Comparison of ENCODE assay signal across 25 cellular contexts in genomic region chr13:105928901-105929300, GRCh38.
DNase-seq lines count a peak whose midpoint lies in the region; FAIRE-seq and TF ChIP-seq lines count a peak whose summit lies in the region.
"Had no signal": no experiment of that assay in that cellular context is flagged by ENCODE, and none has a peak within 500 bp of the region (broad histone marks: within the 10 kb centered on the region; RNA-seq: fewer than 3 reads in every experiment).

No MANE protein-coding gene starts in this region.

- WGBS in neuronal stem cell (ENCODE audit: extremely low coverage in 2 of 2, insufficient read length in 2 of 2, insufficient replicate concordance in 1 of 2), 2 donors, result no CpG with 5 or more reads among the region's 4 CpGs
- WGBS in endodermal cell (ENCODE audit: insufficient coverage in 1 of 2, insufficient read length in 1 of 2), 2 experiments, result 94 to 95% methylated on average over 3 to 4 of the region's 4 CpGs

- intact Hi-C loops in kidney (cut with DNase I), result no loop called here

- H3K9me3 ChIP-seq in neuronal stem cell (replicated peaks in 1 of 2; ENCODE audit: control insufficient read depth in 2 of 2, insufficient read depth in 1 of 2, low read depth in 1 of 2, low read length in 2 of 2) (no peaks in the 10 kb centered on the region), kidney (ENCODE audit: control insufficient read depth in 1 of 2, low read length in 2 of 2) (no peaks in the 10 kb centered on the region), endodermal cell (ENCODE audit: control insufficient read depth, low read length) (no peaks in the 10 kb centered on the region)
- H3K9me3 ChIP-seq: A549; BE2C; BLaER1 treated with 17β-estradiol and CSF1 and Interleukin-3, amounts not matched to agents 10 nM and 100 nM had no signal

- TF ChIP-seq POLR2A in H54 (IDR thresholded peaks at IDR 0.05; ENCODE audit: low read depth, low read length), result no peak

- no peak overlapping the region for H2BK15ac ChIP-seq in neuronal stem cell (ENCODE audit: low read length)

- no peak overlapping the region for H3K4me2 ChIP-seq in neuronal stem cell (ENCODE audit: insufficient read depth, low read length, poor library complexity, severe bottlenecking)
- H3K4me2 ChIP-seq: A549; BLaER1 treated with 17β-estradiol and CSF1 and Interleukin-3, amounts not matched to agents 10 nM and 100 nM had no signal

- H2AK5ac ChIP-seq in neuronal stem cell (ENCODE audit: low read depth, low read length), result no peak overlapping the region

- peaks cover 9% of the 10 kb centered on the region for H3K27me3 Mint-ChIP-seq in endodermal cell (ENCODE audit: insufficient read depth)
- H3K27me3 Mint-ChIP-seq: CD4-positive, alpha-beta memory T cell had no signal

- no peak overlapping the region for H3K9ac ChIP-seq in neuronal stem cell (ENCODE audit: low read depth, low read length, poor library complexity)
- no peak overlapping the region for H3K9ac ChIP-seq in kidney (ENCODE audit: low read length in 2 of 2)
- no peak overlapping the region for H3K9ac ChIP-seq in endodermal cell (ENCODE audit: extremely low read depth, low read length, poor library complexity, severe bottlenecking)
- H3K9ac ChIP-seq: BLaER1 treated with 17β-estradiol and CSF1 and Interleukin-3, amounts not matched to agents 10 nM and 100 nM had no signal

- H3K4me1 Mint-ChIP-seq in endodermal cell, result no peaks in the 10 kb centered on the region
- H3K4me1 Mint-ChIP-seq: CD14-positive monocyte; CD4-positive, alpha-beta memory T cell had no signal

- no peak for DNase-seq in H54 (ENCODE audit: insufficient read length, low spot score)
- DNase-seq in RPMI7951 (ENCODE audit: low read depth), result peak; percentile 22
- DNase-seq in myocyte (ENCODE audit: low read depth), result peak; percentile 57
- DNase-seq in neuronal stem cell (ENCODE audit: low spot score), result no peak
- DNase-seq in kidney, result no peak
- no peak for DNase-seq in endodermal cell
- no peak for DNase-seq in NCI-H2227 treated with DMSO at 0.1 percent for 48 hours (lab: John Stamatoyannopoulos, UW)
- DNase-seq: 8988T; ACHN; AML-193; BE2C; Calu3; CD4-positive, alpha-beta memory T cell; COR-L47; DMS53; DMS79 treated with DMSO at 0.1 percent for 48 hours; GF-D8; GOT3; H7; HCEC 1CT had no signal

- H4K91ac ChIP-seq in neuronal stem cell (ENCODE audit: low read depth, low read length, poor library complexity), result no peak overlapping the region

- H3K4me1 ChIP-seq in neuronal stem cell (ENCODE audit: control insufficient read depth in 2 of 2, insufficient read depth in 1 of 2, low read depth in 1 of 2, low read length in 2 of 2), result peaks cover 0 to 2% of the 10 kb centered on the region in 2 donors
- H3K4me1 ChIP-seq in kidney (ENCODE audit: control insufficient read depth in 1 of 2, insufficient read depth in 1 of 2, low read depth in 1 of 2, low read length in 2 of 2), result no peaks in the 10 kb centered on the region
- no peaks in the 10 kb centered on the region for H3K4me1 ChIP-seq in endodermal cell (ENCODE audit: control insufficient read depth, insufficient read depth, low read length)
- H3K4me1 ChIP-seq: BE2C had no signal

- H3K27me3 ChIP-seq in neuronal stem cell (ENCODE audit: control insufficient read depth in 3 of 3, insufficient read depth in 3 of 3, low read depth in 1 of 3, low read length in 3 of 3) (no peaks in the 10 kb centered on the region), endodermal cell (ENCODE audit: control insufficient read depth, insufficient read depth, low read length, poor library complexity, severe bottlenecking) (peaks cover under 1% of the 10 kb centered on the region)
- H3K27me3 ChIP-seq: BE2C; BLaER1 treated with 17β-estradiol and CSF1 and Interleukin-3, amounts not matched to agents 10 nM and 100 nM had no signal

- H3K79me1 ChIP-seq in neuronal stem cell (ENCODE audit: low read depth, low read length), result no peaks in the 10 kb centered on the region

- H3K9me3 Mint-ChIP-seq in endodermal cell, result no peaks in the 10 kb centered on the region

- H3K27ac ChIP-seq in neuronal stem cell (replicated peaks; ENCODE audit: low read length), result no peak overlapping the region
- H3K27ac ChIP-seq in kidney (ENCODE audit: low read depth in 2 of 2, low read length in 2 of 2), result no peak overlapping the region
- no peak overlapping the region for H3K27ac ChIP-seq in endodermal cell (ENCODE audit: low read depth, low read length)
- H3K27ac ChIP-seq: A549; BLaER1 treated with 17β-estradiol and CSF1 and Interleukin-3, amounts not matched to agents 10 nM and 100 nM had no signal

- H2AFZ ChIP-seq in neuronal stem cell (ENCODE audit: low read length), result peak overlapping the region; percentile 22

- H2BK12ac ChIP-seq in neuronal stem cell (ENCODE audit: low read length), result no peak overlapping the region

- no peaks in the 10 kb centered on the region for H3K36me3 ChIP-seq in neuronal stem cell (replicated peaks in 1 of 2; ENCODE audit: control insufficient read depth in 2 of 2, insufficient read depth in 2 of 2, low read length in 2 of 2)
- H3K36me3 ChIP-seq in kidney (ENCODE audit: control insufficient read depth in 1 of 2, insufficient read depth in 2 of 2, low read length in 2 of 2), result no peaks in the 10 kb centered on the region
- no peaks in the 10 kb centered on the region for H3K36me3 ChIP-seq in endodermal cell (ENCODE audit: control insufficient read depth, insufficient read depth, low read length)
- H3K36me3 ChIP-seq: BE2C; BLaER1 treated with 17β-estradiol and CSF1 and Interleukin-3, amounts not matched to agents 10 nM and 100 nM had no signal

- H3K14ac ChIP-seq in neuronal stem cell (ENCODE audit: low read length), result no peak overlapping the region

- H3K18ac ChIP-seq in neuronal stem cell (ENCODE audit: low read length), result no peak overlapping the region

- TF ChIP-seq CTCF in kidney (IDR thresholded peaks at IDR 0.05; ENCODE audit: borderline replicate concordance, extremely low read depth, insufficient read depth) (no peak), endodermal cell (conservative IDR thresholded peaks at IDR 0.05) (no peak)

- no peak overlapping the region for H2BK120ac ChIP-seq in neuronal stem cell (ENCODE audit: low read depth, low read length)

- FAIRE-seq in H54 (lab: Jason Lieb, UNC) (peak; percentile 33), kidney (lab: Jason Lieb, UNC) (no peak)
- FAIRE-seq: A549, GM12891, GM18507 had no signal

- H2BK5ac ChIP-seq in neuronal stem cell (ENCODE audit: low read length), result no peak overlapping the region

- no peak overlapping the region for H3K4ac ChIP-seq in neuronal stem cell (ENCODE audit: low read length)

- H3K4me3 ChIP-seq in neuronal stem cell (ENCODE audit: low read length in 2 of 2) (no peak overlapping the region), kidney (ENCODE audit: low read length in 2 of 2) (no peak overlapping the region), endodermal cell (ENCODE audit: low read length) (no peak overlapping the region)
- H3K4me3 ChIP-seq: A549; BLaER1 treated with 17β-estradiol and CSF1 and Interleukin-3, amounts not matched to agents 10 nM and 100 nM had no signal

- no peak overlapping the region for H3K27ac Mint-ChIP-seq in endodermal cell
- H3K27ac Mint-ChIP-seq: CD14-positive monocyte; CD4-positive, alpha-beta memory T cell had no signal

- H3K23ac ChIP-seq in neuronal stem cell (ENCODE audit: low read depth, low read length, poor library complexity), result no peak overlapping the region

- H3K4me3 Mint-ChIP-seq in endodermal cell, result no peak overlapping the region
- H3K4me3 Mint-ChIP-seq: CD14-positive monocyte; CD4-positive, alpha-beta memory T cell had no signal

- H3K36me3 Mint-ChIP-seq in endodermal cell (ENCODE audit: low read depth), result no peaks in the 10 kb centered on the region
- H3K36me3 Mint-ChIP-seq: CD14-positive monocyte; CD4-positive, alpha-beta memory T cell had no signal

- no peak overlapping the region for H4K8ac ChIP-seq in neuronal stem cell (ENCODE audit: low read depth, low read length)

Comparison
In these comparisons a context has a peak if more than half of its experiments do, and no peak if none do; other contexts are left out.
1. DNase-seq: peak in RPMI7951 (single experiment) and myocyte (single experiment); none in H54 (single experiment), neuronal stem cell (single experiment), kidney (single experiment), endodermal cell (single experiment) and NCI-H2227 treated with DMSO at 0.1 percent for 48 hours (single experiment).